ENCODE assay signal across 8 cellular contexts in the genomic region with DNA sequence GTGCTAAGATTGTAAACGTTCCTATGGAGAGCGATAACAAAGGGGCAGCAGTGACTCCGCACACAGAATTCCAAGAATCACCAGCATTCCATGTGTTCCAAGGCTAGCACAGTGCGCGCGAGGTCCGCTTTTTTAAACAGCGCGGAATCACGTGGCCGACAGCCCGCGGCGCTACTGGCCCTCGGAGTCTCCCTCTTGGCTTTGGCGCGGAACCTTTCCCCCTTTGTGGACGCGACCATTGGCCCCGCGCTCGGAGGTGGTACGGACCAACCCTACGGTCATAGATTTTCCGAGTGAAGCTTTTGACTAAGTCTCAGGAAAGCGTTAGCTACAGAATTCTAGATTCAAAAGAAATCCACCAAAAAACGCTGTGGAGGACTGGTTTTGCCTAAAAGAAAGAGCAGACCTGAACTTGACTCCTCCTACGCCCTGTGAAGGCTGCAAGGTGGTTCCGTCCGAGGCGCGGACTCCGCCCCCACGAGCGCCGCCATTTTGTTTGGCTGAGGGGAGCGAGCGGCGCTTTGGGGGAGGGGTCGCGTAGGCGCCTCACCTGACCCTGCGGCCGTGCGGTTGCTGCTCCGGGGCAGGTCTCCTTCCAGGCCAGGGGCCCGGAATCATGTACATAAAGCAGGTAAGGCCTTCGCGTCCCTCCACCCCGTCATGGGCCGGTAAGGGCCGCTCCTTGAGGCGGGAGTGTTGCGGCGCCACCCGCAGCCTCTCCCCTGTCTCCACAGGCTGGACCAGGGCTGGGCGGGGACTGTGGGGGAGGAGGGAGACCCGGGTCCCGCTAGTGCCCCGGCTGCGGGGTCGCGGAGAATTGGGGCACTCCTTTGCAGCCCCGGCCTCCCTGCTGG. TPM values are rescaled to one million over a fixed set of nuclear protein-coding genes. Genes with fewer than 3 reads are reported as not detected.
DNase-seq lines count a peak whose midpoint lies in the region; TF ChIP-seq lines count a peak whose summit lies in the region.

SMC3 (plus strand) TSS at position 495 of the 854 bp plus-strand sequence; CDS start at position 617, 122 bp downstream.

- DNase-seq in GM04503 (ENCODE audit: low read depth) (peak; percentile 85), HFF-Myc (ENCODE audit: extremely low read depth, low read depth) (peak; percentile 90), NAMALWA (ENCODE audit: low spot score) (peak; percentile 93), SK-N-SH (peak; percentile 88), germinal center (ENCODE audit: low spot score) (peak; percentile 82), non-pigmented ciliary epithelial cell (ENCODE audit: low read depth) (peak; percentile 78), superior temporal gyrus (ENCODE audit: extremely low spot score) (peak; percentile 97)
- peak; percentile 93 for DNase-seq in activated naive CD4-positive, alpha-beta T cell treated with anti-CD3 and anti-CD28 coated beads, Interleukin-2, amount 50 U/mL, for 16 hours

- TF ChIP-seq EP300 in SK-N-SH (IDR thresholded peaks at IDR 0.05; ENCODE audit: borderline replicate concordance in 1 of 2, low read depth in 1 of 2, low read length in 1 of 2) = peak in 1 of 2 experiments; percentile 26; a peak in 1 of 4 replicates

- no peaks in the 10 kb centered on the region for H3K9me2 ChIP-seq in SK-N-SH

- peak within 1 kb of the TSS; percentile 94 for H3K4me2 ChIP-seq in SK-N-SH

- H3K27me3 ChIP-seq in SK-N-SH (ENCODE audit: insufficient read depth) = no peaks in the 10 kb centered on the region

- no peak for TF ChIP-seq RAD21 in SK-N-SH (IDR thresholded peaks at IDR 0.05; ENCODE audit: low read length)

- H3K9me3 ChIP-seq in SK-N-SH = no peaks in the 10 kb centered on the region

- TF ChIP-seq CTCF in HFF-Myc (IDR thresholded peaks at IDR 0.05; ENCODE audit: low read depth, low read length, missing control alignments) (no peak), SK-N-SH (IDR thresholded peaks at IDR 0.05) (no peak)

- peaks cover 17% of the 10 kb centered on the region for H4K20me1 ChIP-seq in SK-N-SH (ENCODE audit: insufficient read depth)

- CTCF ChIA-PET in SK-N-SH (lab: Yijun Ruan, JAX) = interaction anchor here (0.7 to 1.6 kb wide), 4 partner anchors 8 to 33 kb away, joined by 3 to 5 read pairs (median 4); no protein-coding TSS in a partner anchor

- H3K4me1 ChIP-seq in SK-N-SH (ENCODE audit: control insufficient read depth in 1 of 2, insufficient read depth in 2 of 2, low read depth in 1 of 2, low read length in 1 of 2) = peaks cover 6 to 16% of the 10 kb centered on the region in 2 experiments

- peak within 1 kb of the TSS; percentile 93 for H3K9ac ChIP-seq in SK-N-SH

- H3K4me3 ChIP-seq in HFF-Myc (replicated peaks; ENCODE audit: low read depth, low read length) (peak within 1 kb of the TSS; percentile 90), SK-N-SH (ENCODE audit: low read depth in 2 of 2, low read length in 1 of 2) (peak within 1 kb of the TSS; percentile 86 to 96)

- POLR2A ChIA-PET in SK-N-SH (lab: Yijun Ruan, JAX) = no interaction called here

- WGBS in SK-N-SH (ENCODE audit: low lambda C conversion rate) = 1% methylated on average over 29 of the region's 64 CpGs

- H2AFZ ChIP-seq in SK-N-SH (ENCODE audit: low read depth) = peak within 1 kb of the TSS; percentile 91

- H3K27ac ChIP-seq in SK-N-SH (ENCODE audit: low read depth in 2 of 2, low read length in 1 of 2) = peak within 1 kb of the TSS; percentile 96 to 98

- H3K36me3 ChIP-seq in SK-N-SH (replicated peaks in 1 of 2; ENCODE audit: control insufficient read depth in 1 of 2, insufficient read depth in 2 of 2, low read length in 1 of 2) = peaks cover 17 to 23% of the 10 kb centered on the region in 2 experiments

- peaks cover 49% of the 10 kb centered on the region for H3K79me2 ChIP-seq in SK-N-SH (ENCODE audit: insufficient read depth)

- peaks cover 7% of the 10 kb centered on the region for H3F3A ChIP-seq in SK-N-SH (replicated peaks; ENCODE audit: insufficient read depth)

TF ChIP-seq in SK-N-SH, 30 proteins besides CTCF, POLR2A, EP300 and RAD21 (continues in another document):
- TF ChIP-seq USF2 (IDR thresholded peaks at IDR 0.05; ENCODE audit: borderline replicate concordance, low read depth, low read length) (peak; percentile 82), MEF2A (IDR thresholded peaks at IDR 0.05; ENCODE audit: borderline replicate concordance, low read depth) (no peak), IRF3 (IDR thresholded peaks at IDR 0.05; ENCODE audit: low read depth, low read length) (0 out of 2 replicates have a peak, but pooled peaks have one; percentile 5), GABPA (IDR thresholded peaks at IDR 0.05; ENCODE audit: low read depth) (no peak), YY1 (IDR thresholded peaks at IDR 0.05; ENCODE audit: low read depth) (peak; percentile 93), NRF1 (IDR thresholded peaks at IDR 0.05; ENCODE audit: low read depth, low read length) (no peak), CHD2 (IDR thresholded peaks at IDR 0.05; ENCODE audit: low read length, partially characterized antibody) (peak; percentile 48), SIN3A (IDR thresholded peaks at IDR 0.05; ENCODE audit: borderline replicate concordance, low read depth, low read length) (peak; percentile 20; the same call in 1 of the 2 replicates), RXRA (IDR thresholded peaks at IDR 0.05; ENCODE audit: borderline replicate concordance, low read depth) (no peak), TAF1 (IDR thresholded peaks at IDR 0.05; ENCODE audit: borderline replicate concordance, low read depth, low read length) (peak; percentile 85), GATA2 (CRISPR knock-in tag; IDR thresholded peaks at IDR 0.05) (peak; percentile 49), TCF12 (IDR thresholded peaks at IDR 0.05) (peak; percentile 43; the same call in 1 of the 2 replicates), RFX5 (IDR thresholded peaks at IDR 0.05; ENCODE audit: low read length) (no peak), FOSL2 (IDR thresholded peaks at IDR 0.05; ENCODE audit: borderline replicate concordance, low read depth) (no peak)
- TF ChIP-seq, protein P1, sequence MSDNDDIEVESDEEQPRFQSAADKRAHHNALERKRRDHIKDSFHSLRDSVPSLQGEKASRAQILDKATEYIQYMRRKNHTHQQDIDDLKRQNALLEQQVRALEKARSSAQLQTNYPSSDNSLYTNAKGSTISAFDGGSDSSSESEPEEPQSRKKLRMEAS (IDR thresholded peaks at IDR 0.05; ENCODE audit: low read depth) = peak; percentile 100
- TF ChIP-seq, protein P2, sequence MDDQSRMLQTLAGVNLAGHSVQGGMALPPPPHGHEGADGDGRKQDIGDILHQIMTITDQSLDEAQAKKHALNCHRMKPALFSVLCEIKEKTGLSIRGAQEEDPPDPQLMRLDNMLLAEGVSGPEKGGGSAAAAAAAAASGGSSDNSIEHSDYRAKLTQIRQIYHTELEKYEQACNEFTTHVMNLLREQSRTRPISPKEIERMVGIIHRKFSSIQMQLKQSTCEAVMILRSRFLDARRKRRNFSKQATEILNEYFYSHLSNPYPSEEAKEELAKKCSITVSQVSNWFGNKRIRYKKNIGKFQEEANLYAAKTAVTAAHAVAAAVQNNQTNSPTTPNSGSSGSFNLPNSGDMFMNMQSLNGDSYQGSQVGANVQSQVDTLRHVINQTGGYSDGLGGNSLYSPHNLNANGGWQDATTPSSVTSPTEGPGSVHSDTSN (IDR thresholded peaks at IDR 0.05) = 0 out of 2 replicates have a peak, but pooled peaks have one; percentile 2
- TF ChIP-seq, protein P3, sequence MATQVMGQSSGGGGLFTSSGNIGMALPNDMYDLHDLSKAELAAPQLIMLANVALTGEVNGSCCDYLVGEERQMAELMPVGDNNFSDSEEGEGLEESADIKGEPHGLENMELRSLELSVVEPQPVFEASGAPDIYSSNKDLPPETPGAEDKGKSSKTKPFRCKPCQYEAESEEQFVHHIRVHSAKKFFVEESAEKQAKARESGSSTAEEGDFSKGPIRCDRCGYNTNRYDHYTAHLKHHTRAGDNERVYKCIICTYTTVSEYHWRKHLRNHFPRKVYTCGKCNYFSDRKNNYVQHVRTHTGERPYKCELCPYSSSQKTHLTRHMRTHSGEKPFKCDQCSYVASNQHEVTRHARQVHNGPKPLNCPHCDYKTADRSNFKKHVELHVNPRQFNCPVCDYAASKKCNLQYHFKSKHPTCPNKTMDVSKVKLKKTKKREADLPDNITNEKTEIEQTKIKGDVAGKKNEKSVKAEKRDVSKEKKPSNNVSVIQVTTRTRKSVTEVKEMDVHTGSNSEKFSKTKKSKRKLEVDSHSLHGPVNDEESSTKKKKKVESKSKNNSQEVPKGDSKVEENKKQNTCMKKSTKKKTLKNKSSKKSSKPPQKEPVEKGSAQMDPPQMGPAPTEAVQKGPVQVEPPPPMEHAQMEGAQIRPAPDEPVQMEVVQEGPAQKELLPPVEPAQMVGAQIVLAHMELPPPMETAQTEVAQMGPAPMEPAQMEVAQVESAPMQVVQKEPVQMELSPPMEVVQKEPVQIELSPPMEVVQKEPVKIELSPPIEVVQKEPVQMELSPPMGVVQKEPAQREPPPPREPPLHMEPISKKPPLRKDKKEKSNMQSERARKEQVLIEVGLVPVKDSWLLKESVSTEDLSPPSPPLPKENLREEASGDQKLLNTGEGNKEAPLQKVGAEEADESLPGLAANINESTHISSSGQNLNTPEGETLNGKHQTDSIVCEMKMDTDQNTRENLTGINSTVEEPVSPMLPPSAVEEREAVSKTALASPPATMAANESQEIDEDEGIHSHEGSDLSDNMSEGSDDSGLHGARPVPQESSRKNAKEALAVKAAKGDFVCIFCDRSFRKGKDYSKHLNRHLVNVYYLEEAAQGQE (IDR thresholded peaks at IDR 0.05; ENCODE audit: low read depth, low read length) = peak; percentile 74

RNA-seq across cellular contexts. Expression of gene SMC3, which starts in this region (rescaled TPM):
- polyA plus RNA-seq in SK-N-SH (2012; rRNA removed) = 8.0 and 10.1 TPM in 2 replicates
- polyA plus RNA-seq in SK-N-SH (2012; cell fraction: cytosol; rRNA removed) = 13.8 and 19.8 TPM in 2 replicates
- polyA plus RNA-seq in SK-N-SH (2012; cell fraction: nucleus; rRNA removed) = 4.9 and 9.1 TPM in 2 replicates

Comparison
In these comparisons a context has a peak if more than half of its experiments do, and no peak if none do; other contexts are left out.
1. Peak in every context shown above with its lines: DNase-seq, H3K4me3 ChIP-seq and H3K27ac ChIP-seq.